9 cellular contexts compared by ENCODE assay signal in genomic region chr12:94157891-94158495, GRCh38. TPM values are rescaled to one million over a fixed set of nuclear protein-coding genes. Genes with fewer than 3 reads are reported as not detected.
DNase-seq lines count a peak whose midpoint lies in the region; ATAC-seq and TF ChIP-seq lines count a peak whose summit lies in the region.
"Had no signal": no experiment of that assay in that cellular context is flagged by ENCODE, and none has a peak within 500 bp of the region (broad histone marks: within the 10 kb centered on the region; RNA-seq: fewer than 3 reads in every experiment).

No MANE protein-coding gene starts in this region.

- no peak for TF ChIP-seq CTCF in GM13977 (IDR thresholded peaks at IDR 0.05; ENCODE audit: extremely low read depth, insufficient read depth, missing control alignments)
- no peak for TF ChIP-seq CTCF in neural progenitor cell (IDR thresholded peaks at IDR 0.05)
- TF ChIP-seq CTCF in tibial nerve (IDR thresholded peaks at IDR 0.05), result no peak

- H3K4me2 ChIP-seq in neural progenitor cell (no peak overlapping the region), Karpas-422 (ENCODE audit: low read depth, low read length, poor library complexity, severe bottlenecking) (no peak overlapping the region)

- H3K27ac Mint-ChIP-seq in neural progenitor cell, result no peak overlapping the region

- H3K4me3 Mint-ChIP-seq in neural progenitor cell, result no peak overlapping the region

- in situ Hi-C loops in GM13977 (cut with MboI; ENCODE audit: low pct_unique_long_range_greater_than_20kb, low sequenced_read_pairs, unreplicated experiment), result loop anchor here (10.0 kb wide), 1 partner anchor 107 kb away; no protein-coding TSS in a partner anchor

- peaks cover 2% of the 10 kb centered on the region for H3K27me3 Mint-ChIP-seq in neural progenitor cell (ENCODE audit: insufficient read depth, low read depth)

- peaks cover 23% of the 10 kb centered on the region for H3K4me1 Mint-ChIP-seq in neural progenitor cell

- no peaks in the 10 kb centered on the region for H3K9me2 ChIP-seq in Karpas-422 (replicated peaks; ENCODE audit: insufficient read depth, low read length)

- H3K79me2 ChIP-seq in neural progenitor cell (ENCODE audit: low read depth) (no peaks in the 10 kb centered on the region), Karpas-422 (ENCODE audit: low read length) (no peaks in the 10 kb centered on the region)

- no peaks in the 10 kb centered on the region for H4K20me1 ChIP-seq in neural progenitor cell (ENCODE audit: low read depth)
- H4K20me1 ChIP-seq in Karpas-422 (ENCODE audit: insufficient read depth, low read depth, low read length), result peaks cover 5% of the 10 kb centered on the region; the same call in 1 of the 2 replicates

- H2AFZ ChIP-seq in neural progenitor cell (replicated peaks) (no peak overlapping the region), Karpas-422 (ENCODE audit: low read length) (no peak overlapping the region)

- H3K4me3 ChIP-seq in neural progenitor cell, result no peak overlapping the region
- no peak overlapping the region for H3K4me3 ChIP-seq in Karpas-422 (ENCODE audit: low read length)
- H3K4me3 ChIP-seq in tibial nerve, result no peak overlapping the region
- H3K4me3 ChIP-seq: skin epidermis had no signal

- WGBS in tibial nerve, 2 donors, result 68 to 72% methylated on average over 8 of the region's 8 CpGs

- H3K36me3 ChIP-seq in neural progenitor cell (no peaks in the 10 kb centered on the region), Karpas-422 (ENCODE audit: insufficient read depth, low read length) (no peaks in the 10 kb centered on the region), tibial nerve (no peaks in the 10 kb centered on the region)

- no peaks in the 10 kb centered on the region for H3K9me3 Mint-ChIP-seq in neural progenitor cell

- no peak for TF ChIP-seq EP300 in tibial nerve (IDR thresholded peaks at IDR 0.05)

- H3K36me3 Mint-ChIP-seq in neural progenitor cell, result peaks cover 11% of the 10 kb centered on the region

- H3K27ac ChIP-seq in neural progenitor cell (no peak overlapping the region), Karpas-422 (ENCODE audit: low read length) (no peak overlapping the region), tibial nerve (no peak overlapping the region)
- H3K27ac ChIP-seq: skin epidermis had no signal

- H3K9ac ChIP-seq in neural progenitor cell, result no peak overlapping the region
- no peak overlapping the region for H3K9ac ChIP-seq in Karpas-422 (ENCODE audit: low read length)

- H3K27me3 ChIP-seq in neural progenitor cell (peaks cover 27% of the 10 kb centered on the region), Karpas-422 (ENCODE audit: low read length) (no peaks in the 10 kb centered on the region), tibial nerve (no peaks in the 10 kb centered on the region)

- TF ChIP-seq POLR2A in tibial nerve (IDR thresholded peaks at IDR 0.05), result no peak

- DNase-seq in GM13977 (ENCODE audit: low spot score) (peak; percentile 48), iris pigment epithelial cell (ENCODE audit: low read depth) (peak; percentile 61), neural progenitor cell (ENCODE audit: low spot score) (no peak), Karpas-422 (no peak), tibial nerve (ENCODE audit: low spot score in 2 of 2) (no peak)
- no peak for DNase-seq in stimulated activated CD4-positive, alpha-beta T cell treated with anti-CD3 and anti-CD28 coated beads, Interleukin-4, amount 100 ng/mL, for 1 hour

- ATAC-seq in GM21423 (IDR thresholded peaks at IDR 0.05; ENCODE audit: unreplicated experiment) (peak; percentile 87), HG03558 (IDR thresholded peaks at IDR 0.05; ENCODE audit: extremely low read depth, unreplicated experiment) (peak; percentile 61)

- H3K9me3 ChIP-seq in neural progenitor cell (ENCODE audit: low read depth), result no peaks in the 10 kb centered on the region
- no peaks in the 10 kb centered on the region for H3K9me3 ChIP-seq in Karpas-422 (ENCODE audit: low read length)
- H3K9me3 ChIP-seq in tibial nerve, result no peaks in the 10 kb centered on the region

- H3K4me1 ChIP-seq in neural progenitor cell (peaks cover 9% of the 10 kb centered on the region), Karpas-422 (ENCODE audit: low read length) (peaks cover 7% of the 10 kb centered on the region), tibial nerve (no peaks in the 10 kb centered on the region)

- H3F3A ChIP-seq in neural progenitor cell (ENCODE audit: low read depth), result no peaks in the 10 kb centered on the region

RNA-seq across cellular contexts. Expression of gene PLXNC1, which starts 9.6 kb away (rescaled TPM):
- 13.4 and 16.7 TPM in 2 replicates for total RNA-seq in neural progenitor cell (ENCODE audit: low replicate concordance)
- total RNA-seq in Karpas-422 (2014; rRNA removed; shearing (Covaris generic); ENCODE audit: low replicate concordance), result 7.9 and 11.9 TPM in 2 replicates
- total RNA-seq in tibial nerve, result 10 to 100 TPM in 2 of 4 donors, 1 to 10 TPM in 2; 9.0 to 20.8 (median 11.4) TPM

Comparison
In these comparisons a context has a peak if more than half of its experiments do, and no peak if none do; other contexts are left out.
1. DNase-seq: peak in GM13977 (single experiment) and iris pigment epithelial cell (single experiment); none in stimulated activated CD4-positive, alpha-beta T cell treated with anti-CD3 and anti-CD28 coated beads, Interleukin-4, amount 100 ng/mL, for 1 hour (single experiment), neural progenitor cell (single experiment), Karpas-422 (single experiment) and tibial nerve (0 of 2).